Comparison of ENCODE assay signal across 12 cellular contexts in genomic region chr2:241029599-241030332, GRCh38.
"Had no signal": no experiment of that assay in that cellular context is flagged by ENCODE, and none has a peak within 500 bp of the region (broad histone marks: within the 10 kb centered on the region; RNA-seq: fewer than 3 reads in every experiment).

No MANE protein-coding gene starts in this region.

- H3K27me3 ChIP-seq: adrenal gland had no signal

- H3K4me1 ChIP-seq: adrenal gland, esophagus muscularis mucosa had no signal

- H3K4me2 ChIP-seq: smooth muscle cell had no signal

- H3K27ac ChIP-seq: adrenal gland, esophagus muscularis mucosa, thoracic aorta had no signal

- H3K36me3 ChIP-seq: adrenal gland had no signal

- H3K4me3 ChIP-seq: adrenal gland, esophagus muscularis mucosa, smooth muscle cell, thoracic aorta had no signal

- DNase-seq: activated CD4-positive, alpha-beta T cell treated with anti-CD3 and anti-CD28 coated beads for 4 hours; activated effector memory CD4-positive, alpha-beta T cell treated with anti-CD3 and anti-CD28 coated beads, Interleukin-2, amount 50 U/mL, for 16 hours; activated T-cell treated with anti-CD3 and anti-CD28 coated beads, Interleukin-2, amount 50 U/mL, for 48 hours; caudate nucleus; hippocampal formation; naive thymus-derived CD4-positive, alpha-beta T cell; SW 1271 had no signal

- ATAC-seq: naive thymus-derived CD4-positive, alpha-beta T cell; WTC11 had no signal
